In the genomic region with DNA sequence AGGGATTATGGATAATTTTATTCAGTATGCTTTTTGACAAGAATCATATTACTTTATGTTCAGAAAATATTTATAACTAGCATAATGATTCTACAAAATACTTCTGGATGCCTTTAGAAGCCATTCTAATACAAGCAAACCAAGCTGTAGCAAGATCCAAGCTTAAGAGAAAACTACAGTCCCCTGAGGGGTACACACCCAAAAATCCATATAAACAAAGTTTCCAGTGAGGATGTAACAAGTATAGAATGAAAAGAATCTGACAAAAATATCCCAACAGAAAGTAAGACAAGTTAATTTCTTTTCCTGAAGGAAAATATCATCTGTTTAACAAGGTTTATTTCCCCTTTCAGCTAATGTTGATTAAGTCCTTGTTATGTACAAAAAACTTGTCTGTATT, we compare ENCODE assay signal across 19 cellular contexts. TPM values are rescaled to one million over a fixed set of nuclear protein-coding genes. Genes with fewer than 3 reads are reported as not detected.
A peak's percentile ranks its signal among the peaks of the same experiment; 100 is the strongest.
DNase-seq lines count a peak whose midpoint lies in the region; ATAC-seq and TF ChIP-seq lines count a peak whose summit lies in the region.
"Had no signal": no experiment of that assay in that cellular context is flagged by ENCODE, and none has a peak within 500 bp of the region (broad histone marks: within the 10 kb centered on the region; RNA-seq: fewer than 3 reads in every experiment).

No MANE protein-coding gene starts in this region.

- H4K20me1 ChIP-seq in hepatocyte (ENCODE audit: insufficient read depth, poor library complexity, severe bottlenecking) (peaks cover 5% of the 10 kb centered on the region), smooth muscle cell (ENCODE audit: low read depth) (peaks cover 66% of the 10 kb centered on the region)

- no peak overlapping the region for H3K27ac Mint-ChIP-seq in activated T-cell treated with anti-CD3 and anti-CD28 coated beads, Interleukin-2, amount 50 U/mL, for 72 hours
- H3K27ac Mint-ChIP-seq: GM23338 had no signal

- no peaks in the 10 kb centered on the region for H3K27me3 Mint-ChIP-seq in activated T-cell treated with anti-CD3 and anti-CD28 coated beads, Interleukin-2, amount 50 U/mL, for 72 hours (ENCODE audit: low read depth)

- H3K27ac ChIP-seq in SJSA1 = peak overlapping the region; percentile 94
- H3K27ac ChIP-seq in hepatocyte = peak overlapping the region; percentile 61
- peak overlapping the region; percentile 12 for H3K27ac ChIP-seq in smooth muscle cell (ENCODE audit: low read depth)
- H3K27ac ChIP-seq: SJCRH30 had no signal

- ATAC-seq in activated T-cell treated with anti-CD3 and anti-CD28 coated beads, Interleukin-2, amount 50 U/mL, for 72 hours (replicated peaks in 1 of 2) = no peak
- ATAC-seq in GM21381 (IDR thresholded peaks at IDR 0.05; ENCODE audit: unreplicated experiment) = no peak
- ATAC-seq: GM12878, GM23338 had no signal

- H3K9ac ChIP-seq in smooth muscle cell (ENCODE audit: low read depth) = no peak overlapping the region

- H2AFZ ChIP-seq in hepatocyte = no peak overlapping the region
- no peak overlapping the region for H2AFZ ChIP-seq in smooth muscle cell (ENCODE audit: low read depth)
- H2AFZ ChIP-seq: GM23338 had no signal

- no peak for TF ChIP-seq CTCF in hepatocyte (IDR thresholded peaks at IDR 0.05; ENCODE audit: poor library complexity)
- TF ChIP-seq CTCF in smooth muscle cell (IDR thresholded peaks at IDR 0.05; ENCODE audit: borderline replicate concordance, insufficient read depth, poor library complexity, severe bottlenecking) = no peak
- no peak for TF ChIP-seq CTCF in foreskin fibroblast (IDR thresholded peaks at IDR 0.05; ENCODE audit: low read depth, low read length)

- H3F3A ChIP-seq in smooth muscle cell (ENCODE audit: low read depth) = no peaks in the 10 kb centered on the region

- no peaks in the 10 kb centered on the region for H3K36me3 Mint-ChIP-seq in activated T-cell treated with anti-CD3 and anti-CD28 coated beads, Interleukin-2, amount 50 U/mL, for 72 hours (ENCODE audit: insufficient read depth in 2 of 2)

- H3K36me3 ChIP-seq in SJSA1 = no peaks in the 10 kb centered on the region
- no peaks in the 10 kb centered on the region for H3K36me3 ChIP-seq in hepatocyte (replicated peaks; ENCODE audit: insufficient read depth, low read depth)
- no peaks in the 10 kb centered on the region for H3K36me3 ChIP-seq in smooth muscle cell (ENCODE audit: low read depth)
- H3K36me3 ChIP-seq: HAP-1, SJCRH30 had no signal

- H3K4me3 Mint-ChIP-seq in activated T-cell treated with anti-CD3 and anti-CD28 coated beads, Interleukin-2, amount 50 U/mL, for 72 hours = no peak overlapping the region
- H3K4me3 Mint-ChIP-seq: GM23338 had no signal

- H3K4me1 Mint-ChIP-seq in activated T-cell treated with anti-CD3 and anti-CD28 coated beads, Interleukin-2, amount 50 U/mL, for 72 hours (ENCODE audit: low read depth) = peaks cover 81% of the 10 kb centered on the region
- H3K4me1 Mint-ChIP-seq: GM23338 had no signal

- H3K4me1 ChIP-seq in SJSA1 (replicated peaks) (peaks cover 38% of the 10 kb centered on the region), hepatocyte (ENCODE audit: insufficient read depth) (peaks cover 35% of the 10 kb centered on the region), smooth muscle cell (ENCODE audit: low read depth) (no peaks in the 10 kb centered on the region)

- DNase-seq in EH (ENCODE audit: low read depth) (peak; percentile 41), SJSA1 (ENCODE audit: low read depth in 1 of 2, low spot score in 2 of 2) (no peak), hepatocyte (ENCODE audit: low spot score) (no peak), smooth muscle cell (lab: John Stamatoyannopoulos, UW; ENCODE audit: unreplicated experiment) (no peak), foreskin fibroblast (no peak), activated gamma-delta T cell (lab: John Stamatoyannopoulos, UW) (no peak)
- no peak for DNase-seq in activated T-cell treated with anti-CD3 and anti-CD28 coated beads, Interleukin-2, amount 50 U/mL, for 72 hours
- DNase-seq: DMS79, Karpas-422, NCI-H1694, NCI-H2081 treated with DMSO at 0.1 percent for 48 hours, NCI-H2171 treated with DMSO at 0.1 percent for 48 hours, NCI-H526 treated with DMSO at 0.1 percent for 48 hours, OCI-M1, SJCRH30 had no signal

- H3K79me2 ChIP-seq in hepatocyte (peaks cover 93% of the 10 kb centered on the region), smooth muscle cell (ENCODE audit: low read depth) (peaks cover 96% of the 10 kb centered on the region)

- no peak overlapping the region for H3K4me2 ChIP-seq in hepatocyte
- peak overlapping the region; percentile 11 for H3K4me2 ChIP-seq in smooth muscle cell
- H3K4me2 ChIP-seq: GM23338 had no signal

- H3K4me3 ChIP-seq in SJSA1 (no peak overlapping the region), hepatocyte (no peak overlapping the region), smooth muscle cell (no peak overlapping the region), foreskin fibroblast (ENCODE audit: low read depth in 1 of 2, low read length in 2 of 2) (no peak overlapping the region)
- H3K4me3 ChIP-seq: GM12878, GM23338, HAP-1, SJCRH30 had no signal

- H3K9me3 ChIP-seq in SJSA1 (replicated peaks) (no peaks in the 10 kb centered on the region), hepatocyte (ENCODE audit: low read depth) (no peaks in the 10 kb centered on the region), smooth muscle cell (replicated peaks; ENCODE audit: low read depth) (no peaks in the 10 kb centered on the region)
- H3K9me3 ChIP-seq: HAP-1, SJCRH30 had no signal

- H3K27me3 ChIP-seq in SJSA1 (replicated peaks) (no peaks in the 10 kb centered on the region), hepatocyte (no peaks in the 10 kb centered on the region), smooth muscle cell (ENCODE audit: low read depth) (no peaks in the 10 kb centered on the region)
- H3K27me3 ChIP-seq: SJCRH30 had no signal

- H3K9me2 ChIP-seq in hepatocyte (replicated peaks; ENCODE audit: insufficient read depth) = no peaks in the 10 kb centered on the region

- H3K9me3 Mint-ChIP-seq in activated T-cell treated with anti-CD3 and anti-CD28 coated beads, Interleukin-2, amount 50 U/mL, for 72 hours = no peaks in the 10 kb centered on the region
- H3K9me3 Mint-ChIP-seq: GM23338 had no signal

RNA-seq across cellular contexts. Expression of a gene that starts 53.9 kb away (rescaled TPM):
- 9.4 and 13.9 TPM in 2 replicates for total RNA-seq in SJSA1 (2014; rRNA removed; shearing (Covaris generic))
- total RNA-seq in hepatocyte (38.3 and 39.2 TPM in 2 replicates), smooth muscle cell (29.9 and 32.8 TPM in 2 replicates)
- polyA plus RNA-seq in hepatocyte (13.6 and 13.7 TPM in 2 replicates), smooth muscle cell (16.3 and 21.9 TPM in 2 replicates)
- 10 to 100 TPM; 40.0 to 47.5 TPM for total RNA-seq in activated T-cell treated with anti-CD3 and anti-CD28 coated beads, Interleukin-2, amount 50 U/mL, for 72 hours

Comparison
In these comparisons a context has a peak if more than half of its experiments do, and no peak if none do; other contexts are left out.
1. H3K27ac ChIP-seq: peak in every context shown above with its lines; median percentile 94 in SJSA1; 61 in hepatocyte; 12 in smooth muscle cell.